ENCODE assay signal across 8 cellular contexts in genomic region chr10:124740374-124741280, GRCh38. TPM values are rescaled to one million over a fixed set of nuclear protein-coding genes. Genes with fewer than 3 reads are reported as not detected.
DNase-seq lines count a peak whose midpoint lies in the region; ATAC-seq, FAIRE-seq and TF ChIP-seq lines count a peak whose summit lies in the region.

No MANE protein-coding gene starts in this region.

- TF ChIP-seq POLR2A in tibial nerve (IDR thresholded peaks at IDR 0.05) = no peak

- H3K27ac ChIP-seq in cingulate gyrus (ENCODE audit: low read depth, low read length) (peak overlapping the region; percentile 93), tibial nerve (peak overlapping the region; percentile 83 to 98 (median 95))

- ATAC-seq in GM21737 (IDR thresholded peaks at IDR 0.05; ENCODE audit: unreplicated experiment) = peak; percentile 14
- no peak for ATAC-seq in HG02571 (IDR thresholded peaks at IDR 0.05; ENCODE audit: unreplicated experiment)

- FAIRE-seq in D721Med (lab: Jason Lieb, UNC) = no peak

- DNase-seq in ELR (ENCODE audit: low read depth) (peak; percentile 59), NOMO-1 treated with DMSO at 0.1 percent for 48 hours (lab: John Stamatoyannopoulos, UW; ENCODE audit: unreplicated experiment) (peak; percentile 81), medulla oblongata (ENCODE audit: extremely low spot score) (peak; percentile 89), tibial nerve (ENCODE audit: low spot score in 2 of 2) (peak in 1 of 2 donors; percentile 62), D721Med (ENCODE audit: insufficient read length, low spot score) (no peak)

- 14 to 15% methylated on average over 18 of the region's 18 CpGs for WGBS in tibial nerve, 2 donors

- H3K4me3 ChIP-seq in tibial nerve = peak overlapping the region in 3 of 4 donors; percentile 1 to 87 (median 25)

- no peaks in the 10 kb centered on the region for H3K9me3 ChIP-seq in tibial nerve

- no peak for TF ChIP-seq CTCF in tibial nerve (IDR thresholded peaks at IDR 0.05)
- no peak for TF ChIP-seq CTCF in D721Med (IDR thresholded peaks at IDR 0.05; ENCODE audit: insufficient read depth, missing control alignments)

- peaks cover 7 to 77% (median 72%) of the 10 kb centered on the region in 4 donors for H3K4me1 ChIP-seq in tibial nerve

- TF ChIP-seq EP300 in tibial nerve (IDR thresholded peaks at IDR 0.05) = peak in 1 of 2 donors; percentile 16

- no peaks in the 10 kb centered on the region for H3K36me3 ChIP-seq in tibial nerve

- no peaks in the 10 kb centered on the region for H3K27me3 ChIP-seq in tibial nerve

RNA-seq across cellular contexts. Expression of gene FAM53B, which starts 3.6 kb away (rescaled TPM):
- total RNA-seq in tibial nerve = 10 to 100 TPM; 60.8 to 84.8 (median 78.8) TPM

RNA-seq across cellular contexts. Expression of gene EEF1AKMT2, which starts 51.1 kb away (rescaled TPM):
- 10 to 100 TPM; 10.0 to 18.4 (median 13.2) TPM for total RNA-seq in tibial nerve
